In the genomic region with DNA sequence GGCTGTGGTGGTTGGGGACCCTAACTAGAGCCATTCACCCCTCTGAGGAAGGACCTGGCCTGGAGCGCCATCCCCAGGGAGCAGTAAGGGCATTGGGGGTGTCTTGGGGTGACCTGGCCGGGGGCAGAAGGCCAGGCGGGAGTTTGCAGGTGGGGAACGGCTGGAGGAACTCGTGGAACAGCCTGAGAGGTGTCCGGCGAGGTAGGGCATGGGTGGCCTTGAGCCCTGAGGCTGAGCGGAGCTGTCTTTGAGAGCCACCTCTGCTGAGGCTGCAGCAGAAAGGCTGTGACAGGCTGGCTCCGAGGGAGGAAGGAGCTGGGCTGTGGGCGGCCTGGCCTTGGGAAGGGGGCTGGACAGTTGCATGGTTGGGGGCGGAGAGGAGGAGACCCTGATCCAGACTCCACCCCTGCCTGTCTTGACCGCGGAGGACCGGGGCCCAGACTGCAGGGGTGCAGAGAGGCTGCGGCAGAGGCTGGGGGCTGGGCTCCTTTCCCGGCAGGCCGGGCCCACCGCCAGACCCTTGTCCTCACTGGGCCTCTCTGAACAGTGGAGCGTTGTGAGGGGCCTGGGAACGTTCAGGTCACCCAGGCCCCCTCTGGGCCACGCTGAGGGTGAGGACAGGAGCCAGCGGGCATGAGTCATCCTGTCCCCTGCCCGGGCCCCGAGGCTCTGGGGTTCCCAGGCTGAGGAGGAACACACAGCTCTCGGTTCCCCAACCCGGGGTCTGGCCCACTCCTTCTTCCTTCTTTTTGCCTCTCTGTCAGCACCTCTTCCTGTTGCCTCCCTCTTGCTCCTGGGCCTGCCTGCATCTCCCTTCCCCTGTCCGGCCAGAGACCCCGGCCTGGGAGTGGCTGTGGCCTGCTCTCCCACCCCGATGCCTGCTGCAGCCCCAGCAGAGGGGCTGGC, we compare ENCODE assay signal across 1 cellular context.
TF ChIP-seq lines count a peak whose summit lies in the region.

No MANE protein-coding gene starts in this region.

TF ChIP-seq in HepG2, 621 proteins besides CTCF, POLR2A, EP300 and RAD21 (continued from another document and continues in another):
- TF ChIP-seq STAT6 (CRISPR knock-in tag; IDR thresholded peaks at IDR 0.05; ENCODE audit: borderline replicate concordance) = peak; percentile 75; the same call in 1 of the 2 replicates
- TF ChIP-seq HMG20B (CRISPR knock-in tag; conservative IDR thresholded peaks at IDR 0.05) = peak; percentile 74; the same call in 1 of the 2 replicates
- TF ChIP-seq, protein P1, sequence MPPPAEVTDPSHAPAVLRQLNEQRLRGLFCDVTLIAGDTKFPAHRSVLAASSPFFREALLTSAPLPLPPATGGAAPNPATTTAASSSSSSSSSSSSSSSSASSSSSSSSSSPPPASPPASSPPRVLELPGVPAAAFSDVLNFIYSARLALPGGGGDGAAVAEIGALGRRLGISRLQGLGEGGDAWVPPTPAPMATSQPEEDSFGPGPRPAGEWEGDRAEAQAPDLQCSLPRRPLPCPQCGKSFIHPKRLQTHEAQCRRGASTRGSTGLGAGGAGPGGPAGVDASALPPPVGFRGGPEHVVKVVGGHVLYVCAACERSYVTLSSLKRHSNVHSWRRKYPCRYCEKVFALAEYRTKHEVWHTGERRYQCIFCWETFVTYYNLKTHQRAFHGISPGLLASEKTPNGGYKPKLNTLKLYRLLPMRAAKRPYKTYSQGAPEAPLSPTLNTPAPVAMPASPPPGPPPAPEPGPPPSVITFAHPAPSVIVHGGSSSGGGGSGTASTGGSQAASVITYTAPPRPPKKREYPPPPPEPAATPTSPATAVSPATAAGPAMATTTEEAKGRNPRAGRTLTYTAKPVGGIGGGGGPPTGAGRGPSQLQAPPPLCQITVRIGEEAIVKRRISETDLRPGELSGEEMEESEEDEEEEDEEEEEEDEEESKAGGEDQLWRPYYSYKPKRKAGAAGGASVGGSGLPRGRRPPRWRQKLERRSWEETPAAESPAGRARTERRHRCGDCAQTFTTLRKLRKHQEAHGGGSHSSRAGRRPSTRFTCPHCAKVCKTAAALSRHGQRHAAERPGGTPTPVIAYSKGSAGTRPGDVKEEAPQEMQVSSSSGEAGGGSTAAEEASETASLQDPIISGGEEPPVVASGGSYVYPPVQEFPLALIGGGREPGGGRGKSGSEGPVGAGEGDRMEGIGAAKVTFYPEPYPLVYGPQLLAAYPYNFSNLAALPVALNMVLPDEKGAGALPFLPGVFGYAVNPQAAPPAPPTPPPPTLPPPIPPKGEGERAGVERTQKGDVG (CRISPR knock-in tag; IDR thresholded peaks at IDR 0.05; ENCODE audit: borderline replicate concordance) = no peak; the same call in 1 of the 2 replicates
- TF ChIP-seq ATRX (CRISPR knock-in tag; IDR thresholded peaks at IDR 0.05; ENCODE audit: borderline replicate concordance) = no peak
- TF ChIP-seq SNAPC2 (CRISPR knock-in tag; IDR thresholded peaks at IDR 0.05) = no peak
- TF ChIP-seq YY1 (IDR thresholded peaks at IDR 0.05; ENCODE audit: insufficient read depth, insufficient replicate concordance, low read depth, low read length) = no peak
- TF ChIP-seq, protein P2, sequence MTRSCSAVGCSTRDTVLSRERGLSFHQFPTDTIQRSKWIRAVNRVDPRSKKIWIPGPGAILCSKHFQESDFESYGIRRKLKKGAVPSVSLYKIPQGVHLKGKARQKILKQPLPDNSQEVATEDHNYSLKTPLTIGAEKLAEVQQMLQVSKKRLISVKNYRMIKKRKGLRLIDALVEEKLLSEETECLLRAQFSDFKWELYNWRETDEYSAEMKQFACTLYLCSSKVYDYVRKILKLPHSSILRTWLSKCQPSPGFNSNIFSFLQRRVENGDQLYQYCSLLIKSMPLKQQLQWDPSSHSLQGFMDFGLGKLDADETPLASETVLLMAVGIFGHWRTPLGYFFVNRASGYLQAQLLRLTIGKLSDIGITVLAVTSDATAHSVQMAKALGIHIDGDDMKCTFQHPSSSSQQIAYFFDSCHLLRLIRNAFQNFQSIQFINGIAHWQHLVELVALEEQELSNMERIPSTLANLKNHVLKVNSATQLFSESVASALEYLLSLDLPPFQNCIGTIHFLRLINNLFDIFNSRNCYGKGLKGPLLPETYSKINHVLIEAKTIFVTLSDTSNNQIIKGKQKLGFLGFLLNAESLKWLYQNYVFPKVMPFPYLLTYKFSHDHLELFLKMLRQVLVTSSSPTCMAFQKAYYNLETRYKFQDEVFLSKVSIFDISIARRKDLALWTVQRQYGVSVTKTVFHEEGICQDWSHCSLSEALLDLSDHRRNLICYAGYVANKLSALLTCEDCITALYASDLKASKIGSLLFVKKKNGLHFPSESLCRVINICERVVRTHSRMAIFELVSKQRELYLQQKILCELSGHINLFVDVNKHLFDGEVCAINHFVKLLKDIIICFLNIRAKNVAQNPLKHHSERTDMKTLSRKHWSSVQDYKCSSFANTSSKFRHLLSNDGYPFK (CRISPR knock-in tag; IDR thresholded peaks at IDR 0.05; ENCODE audit: borderline replicate concordance) = peak; percentile 71; the same call in 1 of the 2 replicates
- TF ChIP-seq ZKSCAN1 (IDR thresholded peaks at IDR 0.05; ENCODE audit: low read length) = no peak
- TF ChIP-seq ZKSCAN5 (CRISPR knock-in tag; IDR thresholded peaks at IDR 0.05) = no peak
- TF ChIP-seq FOXM1 (CRISPR knock-in tag; IDR thresholded peaks at IDR 0.05) = no peak
- no peak for TF ChIP-seq ADNP (CRISPR knock-in tag; IDR thresholded peaks at IDR 0.05)
- no peak for TF ChIP-seq ZNF3 (CRISPR knock-in tag; IDR thresholded peaks at IDR 0.05)
- TF ChIP-seq ZBTB3 (CRISPR knock-in tag; IDR thresholded peaks at IDR 0.05; ENCODE audit: borderline replicate concordance, low read depth) = no peak
- TF ChIP-seq ZSCAN31 (CRISPR knock-in tag; IDR thresholded peaks at IDR 0.05; ENCODE audit: low read depth) = peak; percentile 38; the same call in 1 of the 2 replicates
- TF ChIP-seq ZSCAN20 (CRISPR knock-in tag; IDR thresholded peaks at IDR 0.05; ENCODE audit: borderline replicate concordance) = no peak
- peak; percentile 87 for TF ChIP-seq ZNF350 (CRISPR knock-in tag; IDR thresholded peaks at IDR 0.05; ENCODE audit: borderline replicate concordance, low read depth)
- peak; percentile 73 for TF ChIP-seq AGO2 (optimal IDR thresholded peaks at IDR 0.05; ENCODE audit: low read depth, low read length)
- TF ChIP-seq ZBTB7A (CRISPR knock-in tag; IDR thresholded peaks at IDR 0.05) = peak; percentile 95
- peak; percentile 94 for TF ChIP-seq NCOA2 (CRISPR knock-in tag; IDR thresholded peaks at IDR 0.05)
- TF ChIP-seq POLR2AphosphoS5 (IDR thresholded peaks at IDR 0.05; ENCODE audit: low read depth, low read length) = peak; percentile 72
- TF ChIP-seq ZNF253 (CRISPR knock-in tag; IDR thresholded peaks at IDR 0.05; ENCODE audit: borderline replicate concordance) = no peak
- peak; percentile 86 for TF ChIP-seq ZNF292 (CRISPR knock-in tag; IDR thresholded peaks at IDR 0.05; ENCODE audit: borderline replicate concordance, low read depth)
- peak; percentile 84; the same call in 1 of the 2 replicates for TF ChIP-seq PRDM10 (CRISPR knock-in tag; IDR thresholded peaks at IDR 0.05; ENCODE audit: low read depth)
- TF ChIP-seq ARNT (IDR thresholded peaks at IDR 0.05) = no peak
- no peak for TF ChIP-seq ARID3A (IDR thresholded peaks at IDR 0.05; ENCODE audit: low read depth, low read length)
- TF ChIP-seq, protein P3, sequence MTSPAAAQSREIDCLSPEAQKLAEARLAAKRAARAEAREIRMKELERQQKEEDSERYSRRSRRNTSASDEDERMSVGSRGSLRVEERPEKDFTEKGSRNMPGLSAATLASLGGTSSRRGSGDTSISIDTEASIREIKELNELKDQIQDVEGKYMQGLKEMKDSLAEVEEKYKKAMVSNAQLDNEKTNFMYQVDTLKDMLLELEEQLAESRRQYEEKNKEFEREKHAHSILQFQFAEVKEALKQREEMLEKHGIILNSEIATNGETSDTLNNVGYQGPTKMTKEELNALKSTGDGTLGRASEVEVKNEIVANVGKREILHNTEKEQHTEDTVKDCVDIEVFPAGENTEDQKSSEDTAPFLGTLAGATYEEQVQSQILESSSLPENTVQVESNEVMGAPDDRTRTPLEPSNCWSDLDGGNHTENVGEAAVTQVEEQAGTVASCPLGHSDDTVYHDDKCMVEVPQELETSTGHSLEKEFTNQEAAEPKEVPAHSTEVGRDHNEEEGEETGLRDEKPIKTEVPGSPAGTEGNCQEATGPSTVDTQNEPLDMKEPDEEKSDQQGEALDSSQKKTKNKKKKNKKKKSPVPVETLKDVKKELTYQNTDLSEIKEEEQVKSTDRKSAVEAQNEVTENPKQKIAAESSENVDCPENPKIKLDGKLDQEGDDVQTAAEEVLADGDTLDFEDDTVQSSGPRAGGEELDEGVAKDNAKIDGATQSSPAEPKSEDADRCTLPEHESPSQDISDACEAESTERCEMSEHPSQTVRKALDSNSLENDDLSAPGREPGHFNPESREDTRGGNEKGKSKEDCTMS (CRISPR knock-in tag; conservative IDR thresholded peaks at IDR 0.05) = no peak
- no peak for TF ChIP-seq MATR3 (CRISPR knock-in tag; IDR thresholded peaks at IDR 0.05)
- TF ChIP-seq BCL6 (CRISPR knock-in tag; IDR thresholded peaks at IDR 0.05) = peak; percentile 82
- TF ChIP-seq, protein P4, sequence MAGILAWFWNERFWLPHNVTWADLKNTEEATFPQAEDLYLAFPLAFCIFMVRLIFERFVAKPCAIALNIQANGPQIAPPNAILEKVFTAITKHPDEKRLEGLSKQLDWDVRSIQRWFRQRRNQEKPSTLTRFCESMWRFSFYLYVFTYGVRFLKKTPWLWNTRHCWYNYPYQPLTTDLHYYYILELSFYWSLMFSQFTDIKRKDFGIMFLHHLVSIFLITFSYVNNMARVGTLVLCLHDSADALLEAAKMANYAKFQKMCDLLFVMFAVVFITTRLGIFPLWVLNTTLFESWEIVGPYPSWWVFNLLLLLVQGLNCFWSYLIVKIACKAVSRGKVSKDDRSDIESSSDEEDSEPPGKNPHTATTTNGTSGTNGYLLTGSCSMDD (CRISPR knock-in tag; IDR thresholded peaks at IDR 0.05) = no peak
